In genomic region chr9:68343992-68344391, GRCh38 we compare ENCODE assay signal across 13 cellular contexts. TPM values are rescaled to one million over a fixed set of nuclear protein-coding genes. Genes with fewer than 3 reads are reported as not detected.
DNase-seq lines count a peak whose midpoint lies in the region; ATAC-seq and TF ChIP-seq lines count a peak whose summit lies in the region.
"Not testable (repeated sequence)": the region's sequence is repeated elsewhere in the genome, so short reads cannot be mapped to it uniquely, and the experiment has no call there.
"Had no signal": no experiment of that assay in that cellular context is flagged by ENCODE, and none has a peak within 500 bp of the region (broad histone marks: within the 10 kb centered on the region; RNA-seq: fewer than 3 reads in every experiment).

No MANE protein-coding gene starts in this region.

- DNase-seq in G401 (ENCODE audit: low spot score): peak; percentile 1
- DNase-seq in body of pancreas, Right ventricle myocardium superior: not testable (repeated sequence)
- peak; percentile 21 for DNase-seq in fibroblast of mammary gland (ENCODE audit: low read depth)
- peak; percentile 14 for DNase-seq in stromal cell of bone marrow (ENCODE audit: low read depth)

- H3K4me3 Mint-ChIP-seq in nephron: not testable (repeated sequence)

- intact Hi-C loops in body of pancreas (cut with DNase I); Right ventricle myocardium superior (cut with DNase I): not testable (repeated sequence)

- H3K27ac ChIP-seq in body of pancreas: not testable (repeated sequence)

- not testable (repeated sequence) for H3K4me1 ChIP-seq in body of pancreas

- not testable (repeated sequence) for TF ChIP-seq CTCF in body of pancreas (IDR thresholded peaks at IDR 0.05); fibroblast of mammary gland (conservative IDR thresholded peaks at IDR 0.05; ENCODE audit: control insufficient read depth, insufficient read depth, low read depth, low read length); nephron (IDR thresholded peaks at IDR 0.05; ENCODE audit: unreplicated experiment in 3 of 3)

- not testable (repeated sequence) for H3K27me3 ChIP-seq in body of pancreas

- in situ Hi-C loops in G401 (cut with HindIII; ENCODE audit: low sequenced_read_pairs): not testable (repeated sequence)

- H3K36me3 ChIP-seq in body of pancreas (replicated peaks in 1 of 2; ENCODE audit: insufficient read depth in 1 of 2, low read depth in 2 of 2): not testable (repeated sequence)

- H3K9me3 Mint-ChIP-seq in nephron: not testable (repeated sequence)

- peak overlapping the region in 2 of 3 experiments; percentile 38 to 59 for H3K27ac Mint-ChIP-seq in nephron

- peaks cover 24% of the 10 kb centered on the region for H3K4me1 Mint-ChIP-seq in nephron

- 46 to 50% methylated on average over 1 to 4 of the region's 4 CpGs for WGBS in body of pancreas, 2 donors

- H3K36me3 Mint-ChIP-seq in nephron (ENCODE audit: low read depth): not testable (repeated sequence)

- ATAC-seq in body of pancreas: peak; percentile 33
- peak; percentile 52 for ATAC-seq in Right ventricle myocardium superior (ENCODE audit: poor library complexity)

- H3K9me3 ChIP-seq in body of pancreas: not testable (repeated sequence)

- not testable (repeated sequence) for TF ChIP-seq POLR2A in body of pancreas (IDR thresholded peaks at IDR 0.05)

- H3K4me3 ChIP-seq in body of pancreas; fibroblast of mammary gland (ENCODE audit: control insufficient read depth, low read depth, low read length): not testable (repeated sequence)

- not testable (repeated sequence) for H3K27me3 Mint-ChIP-seq in nephron (ENCODE audit: low read depth)

RNA-seq across cellular contexts. Expression of gene PGM5, which starts 12.4 kb away (rescaled TPM):
- total RNA-seq in G401 (2014; rRNA removed; shearing (Covaris generic)): 0.68 and 1.5 TPM in 2 replicates
- total RNA-seq in body of pancreas: 1 to 10 TPM; 6.5 to 6.9 TPM
- total RNA-seq in Right ventricle myocardium superior: 157 TPM
- total RNA-seq: B cell; CD4-positive, CD25-positive, alpha-beta regulatory T cell; CD8-positive, alpha-beta T cell; H1 had no signal

RNA-seq across cellular contexts. Expression of gene FOXD4L3, which starts 41.3 kb away (rescaled TPM):
- not detected in 2 replicates for total RNA-seq in G401 (2014; rRNA removed; shearing (Covaris generic))
- total RNA-seq in body of pancreas: not detected
- total RNA-seq in Right ventricle myocardium superior: not detected
- total RNA-seq: Caco-2; CD4-positive, CD25-positive, alpha-beta regulatory T cell; CD8-positive, alpha-beta T cell; GM23248; H1; H7 had no signal

Comparison
In these comparisons a context has a peak if more than half of its experiments do, and no peak if none do; other contexts are left out.
1. RNA of gene PGM5, which starts 12.4 kb away (total RNA-seq): 157 TPM in Right ventricle myocardium superior (single experiment); 6.5 to 6.9 TPM in body of pancreas and 0.68 to 1.5 TPM in G401; every median in the first group is over 10 times any median in the second.